In genomic region chr15:75525756-75526155, GRCh38 we compare ENCODE assay signal across 8 cellular contexts. TPM values are rescaled to one million over a fixed set of nuclear protein-coding genes. Genes with fewer than 3 reads are reported as not detected.
DNase-seq lines count a peak whose midpoint lies in the region; ATAC-seq and TF ChIP-seq lines count a peak whose summit lies in the region.
"Not testable (repeated sequence)": the region's sequence is repeated elsewhere in the genome, so short reads cannot be mapped to it uniquely, and the experiment has no call there.

No MANE protein-coding gene starts in this region.

- in situ Hi-C loops in astrocyte of the spinal cord (cut with HindIII; ENCODE audit: low sequenced_read_pairs) = not testable (repeated sequence)

- not testable (repeated sequence) for H3K4me3 ChIP-seq in AG04450 (ENCODE audit: low read depth, low read length); astrocyte of the spinal cord (ENCODE audit: low read depth, low read length)

- not testable (repeated sequence) for TF ChIP-seq CTCF in AG04450 (IDR thresholded peaks at IDR 0.05; ENCODE audit: low read depth, low read length); astrocyte of the spinal cord (IDR thresholded peaks at IDR 0.05; ENCODE audit: low read depth, low read length); nephron progenitor cell (IDR thresholded peaks at IDR 0.05)

- not testable (repeated sequence) for H3K4me3 Mint-ChIP-seq in activated T-helper 17 cell treated with anti-CD3 and anti-CD28 coated beads, Interleukin-2, amount 50 U/mL, for 72 hours; effector memory CD8-positive, alpha-beta T cell; nephron progenitor cell; stimulated activated effector memory CD8-positive, alpha-beta T cell treated with anti-CD3 and anti-CD28 coated beads, Interleukin-12 subunit alpha, Interleukin-12 subunit beta, amount 100 ng/mL, for 72 hours

- not testable (repeated sequence) for H3K27me3 Mint-ChIP-seq in activated T-helper 17 cell treated with anti-CD3 and anti-CD28 coated beads, Interleukin-2, amount 50 U/mL, for 72 hours; effector memory CD8-positive, alpha-beta T cell; nephron progenitor cell (ENCODE audit: low read depth, poor library complexity)

- CTCF ChIA-PET in AG04450 (lab: Charles Lee) = interaction anchor here (0.6 kb wide), 1 partner anchor 18 kb away, joined by 3 read pairs; no protein-coding TSS in a partner anchor

- not testable (repeated sequence) for ATAC-seq in activated T-helper 17 cell treated with anti-CD3 and anti-CD28 coated beads, Interleukin-2, amount 50 U/mL, for 72 hours (replicated peaks); effector memory CD8-positive, alpha-beta T cell (replicated peaks); stimulated activated effector memory CD8-positive, alpha-beta T cell treated with anti-CD3 and anti-CD28 coated beads, Interleukin-12 subunit alpha, Interleukin-12 subunit beta, amount 100 ng/mL, for 72 hours

- H3K27me3 ChIP-seq in AG04450 (ENCODE audit: control insufficient read depth, insufficient read depth, low read length) = not testable (repeated sequence)

- H3K27ac Mint-ChIP-seq in activated T-helper 17 cell treated with anti-CD3 and anti-CD28 coated beads, Interleukin-2, amount 50 U/mL, for 72 hours = peak overlapping the region; percentile 14
- peak overlapping the region; percentile 16 to 82 for H3K27ac Mint-ChIP-seq in effector memory CD8-positive, alpha-beta T cell
- peak overlapping the region; percentile 84 for H3K27ac Mint-ChIP-seq in nephron progenitor cell
- peak overlapping the region; percentile 22 for H3K27ac Mint-ChIP-seq in stimulated activated effector memory CD8-positive, alpha-beta T cell treated with anti-CD3 and anti-CD28 coated beads, Interleukin-12 subunit alpha, Interleukin-12 subunit beta, amount 100 ng/mL, for 72 hours

- not testable (repeated sequence) for H3K4me1 Mint-ChIP-seq in activated T-helper 17 cell treated with anti-CD3 and anti-CD28 coated beads, Interleukin-2, amount 50 U/mL, for 72 hours; effector memory CD8-positive, alpha-beta T cell (ENCODE audit: low read depth in 2 of 2); nephron progenitor cell; stimulated activated effector memory CD8-positive, alpha-beta T cell treated with anti-CD3 and anti-CD28 coated beads, Interleukin-12 subunit alpha, Interleukin-12 subunit beta, amount 100 ng/mL, for 72 hours

- POLR2A ChIA-PET in AG04450 (lab: Yijun Ruan, JAX) = interaction anchor here (0.6 to 1.5 kb wide), 2 partner anchors 39 to 54 kb away, joined by 3 to 4 read pairs; no protein-coding TSS in a partner anchor

- H3K36me3 Mint-ChIP-seq in activated T-helper 17 cell treated with anti-CD3 and anti-CD28 coated beads, Interleukin-2, amount 50 U/mL, for 72 hours (ENCODE audit: low read depth) = peaks cover 56% of the 10 kb centered on the region
- peaks cover 32% of the 10 kb centered on the region for H3K36me3 Mint-ChIP-seq in effector memory CD8-positive, alpha-beta T cell (ENCODE audit: insufficient read depth)
- H3K36me3 Mint-ChIP-seq in nephron progenitor cell (ENCODE audit: low read depth) = peaks cover 63% of the 10 kb centered on the region
- peaks cover 73% of the 10 kb centered on the region for H3K36me3 Mint-ChIP-seq in stimulated activated effector memory CD8-positive, alpha-beta T cell treated with anti-CD3 and anti-CD28 coated beads, Interleukin-12 subunit alpha, Interleukin-12 subunit beta, amount 100 ng/mL, for 72 hours

- DNase-seq in AG04450 (ENCODE audit: low read depth, low spot score) (peak; percentile 26), EH (ENCODE audit: low read depth) (peak; percentile 65), astrocyte of the spinal cord (ENCODE audit: low read depth, low spot score) (peak; percentile 35), hepatic stellate cell (ENCODE audit: low spot score) (peak; percentile 27)
- DNase-seq in effector memory CD8-positive, alpha-beta T cell; nephron progenitor cell; stimulated activated effector memory CD8-positive, alpha-beta T cell treated with anti-CD3 and anti-CD28 coated beads, Interleukin-12 subunit alpha, Interleukin-12 subunit beta, amount 100 ng/mL, for 72 hours (ENCODE audit: low spot score in 2 of 2): not testable (repeated sequence)

- H3K9me3 Mint-ChIP-seq in activated T-helper 17 cell treated with anti-CD3 and anti-CD28 coated beads, Interleukin-2, amount 50 U/mL, for 72 hours; effector memory CD8-positive, alpha-beta T cell; nephron progenitor cell; stimulated activated effector memory CD8-positive, alpha-beta T cell treated with anti-CD3 and anti-CD28 coated beads, Interleukin-12 subunit alpha, Interleukin-12 subunit beta, amount 100 ng/mL, for 72 hours: not testable (repeated sequence)

- not testable (repeated sequence) for H3K27ac ChIP-seq in AG04450 (ENCODE audit: low read depth, low read length)

- H3K9me3 ChIP-seq in AG04450 (ENCODE audit: control insufficient read depth, insufficient read depth, low read length) = not testable (repeated sequence)

RNA-seq across cellular contexts. Expression of gene PTPN9, which starts 53.4 kb away (rescaled TPM):
- polyA plus RNA-seq in AG04450 (2011; rRNA removed) = 49.6 TPM in 2 replicates
- polyA minus RNA-seq in AG04450 (2011; rRNA and poly(A)+ RNA removed) = 63.6 and 97.0 TPM in 2 replicates
- 10 to 100 TPM; 17.8 to 38.4 TPM for total RNA-seq in activated T-helper 17 cell treated with anti-CD3 and anti-CD28 coated beads, Interleukin-2, amount 50 U/mL, for 72 hours

Comparison
In these comparisons a context has a peak if more than half of its experiments do, and no peak if none do; other contexts are left out.
1. H3K27ac Mint-ChIP-seq: peak in every context shown above with its lines; median percentile 84 in nephron progenitor cell; 49 in effector memory CD8-positive, alpha-beta T cell; 22 in stimulated activated effector memory CD8-positive, alpha-beta T cell treated with anti-CD3 and anti-CD28 coated beads, Interleukin-12 subunit alpha, Interleukin-12 subunit beta, amount 100 ng/mL, for 72 hours; 14 in activated T-helper 17 cell treated with anti-CD3 and anti-CD28 coated beads, Interleukin-2, amount 50 U/mL, for 72 hours.